16 cellular contexts compared by ENCODE assay signal in genomic region chr21:32364801-32365200, GRCh38. TPM values are rescaled to one million over a fixed set of nuclear protein-coding genes. Genes with fewer than 3 reads are reported as not detected.
DNase-seq lines count a peak whose midpoint lies in the region; ATAC-seq and TF ChIP-seq lines count a peak whose summit lies in the region.
"Had no signal": no experiment of that assay in that cellular context is flagged by ENCODE, and none has a peak within 500 bp of the region (broad histone marks: within the 10 kb centered on the region; RNA-seq: fewer than 3 reads in every experiment).

No MANE protein-coding gene starts in this region.

- TF ChIP-seq EP300 in transverse colon (IDR thresholded peaks at IDR 0.05; ENCODE audit: low read depth): no peak

- TF ChIP-seq POLR2A in breast epithelium (IDR thresholded peaks at IDR 0.05) (no peak), transverse colon (IDR thresholded peaks at IDR 0.05) (no peak)

- POLR2A ChIA-PET in MCF 10A (lab: Yijun Ruan, JAX): no interaction called here

- H3K27me3 Mint-ChIP-seq in MCF 10A (ENCODE audit: insufficient read depth, unreplicated experiment): no peaks in the 10 kb centered on the region
- no peaks in the 10 kb centered on the region for H3K27me3 Mint-ChIP-seq in chondrocyte (ENCODE audit: low read depth)

- peak overlapping the region; percentile 70 to 80 for H3K27ac ChIP-seq in breast epithelium
- peak overlapping the region; percentile 35 to 69 (median 56) for H3K27ac ChIP-seq in transverse colon
- H3K27ac ChIP-seq: neutrophil, VCaP had no signal

- H3K36me3 Mint-ChIP-seq in MCF 10A (ENCODE audit: insufficient read depth, unreplicated experiment) (peaks cover 98% of the 10 kb centered on the region), chondrocyte (ENCODE audit: low read depth) (peaks cover 46% of the 10 kb centered on the region)

- ATAC-seq in mucosa of descending colon: peak; percentile 57

- H3K27ac Mint-ChIP-seq in MCF 10A (ENCODE audit: low read depth, unreplicated experiment): no peak overlapping the region
- H3K27ac Mint-ChIP-seq in chondrocyte (ENCODE audit: unreplicated experiment): peak overlapping the region; percentile 93

- H3K36me3 ChIP-seq in breast epithelium (peaks cover 4% of the 10 kb centered on the region), mucosa of descending colon (ENCODE audit: low read depth) (no peaks in the 10 kb centered on the region), transverse colon (peaks cover 0 to 14% (median 6%) of the 10 kb centered on the region in 4 donors)

- H3K9me3 ChIP-seq in breast epithelium (no peaks in the 10 kb centered on the region), mucosa of descending colon (no peaks in the 10 kb centered on the region), transverse colon (no peaks in the 10 kb centered on the region)
- H3K9me3 ChIP-seq: lower lobe of right lung, neutrophil had no signal

- WGBS in transverse colon (ENCODE audit: low coverage in 1 of 2), 2 donors: 62 to 71% methylated on average over 1 to 4 of the region's 4 CpGs

- H3K27me3 ChIP-seq in breast epithelium (no peaks in the 10 kb centered on the region), transverse colon (no peaks in the 10 kb centered on the region)
- H3K27me3 ChIP-seq: neutrophil had no signal

- BruUV-seq in MCF 10A (replicated peaks; lab: Mats Ljungman, UMichigan): no TSS peak

- H3K9me3 Mint-ChIP-seq in MCF 10A (ENCODE audit: unreplicated experiment) (no peaks in the 10 kb centered on the region), chondrocyte (ENCODE audit: low read depth) (no peaks in the 10 kb centered on the region)

- in situ Hi-C loops in transverse colon (cut with MboI; ENCODE audit: low pct_ligation_motif_present in 1 of 4, low pct_unique_long_range_greater_than_20kb in 1 of 4, low sequenced_read_pairs in 3 of 4): no loop called here

- H3K4me3 Mint-ChIP-seq in MCF 10A (ENCODE audit: unreplicated experiment) (no peak overlapping the region), chondrocyte (ENCODE audit: unreplicated experiment) (no peak overlapping the region)

- no peak for TF ChIP-seq CTCF in breast epithelium (IDR thresholded peaks at IDR 0.05)
- no peak for TF ChIP-seq CTCF in MCF 10A (IDR thresholded peaks at IDR 0.05; ENCODE audit: unreplicated experiment)
- TF ChIP-seq CTCF in chondrocyte (IDR thresholded peaks at IDR 0.05): peak; percentile 41
- no peak for TF ChIP-seq CTCF in mucosa of descending colon (IDR thresholded peaks at IDR 0.05)
- no peak for TF ChIP-seq CTCF in transverse colon (IDR thresholded peaks at IDR 0.05)

- intact Hi-C loops in breast epithelium (cut with DNase I; ENCODE audit: low total_unique reads): no loop called here
- intact Hi-C loops in MCF 10A (cut with micrococcal nuclease): no loop called here
- intact Hi-C loops in mucosa of descending colon (cut with DNase I, micrococcal nuclease): no loop called here
- intact Hi-C loops in transverse colon (cut with DNase I; ENCODE audit: low total_unique reads): no loop called here

- H3K4me1 Mint-ChIP-seq in MCF 10A (ENCODE audit: insufficient read depth, unreplicated experiment): peaks cover 16% of the 10 kb centered on the region
- peaks cover 26% of the 10 kb centered on the region for H3K4me1 Mint-ChIP-seq in chondrocyte (ENCODE audit: low read depth)

- H3K4me3 ChIP-seq in breast epithelium (no peak overlapping the region), mucosa of descending colon (no peak overlapping the region), transverse colon (no peak overlapping the region)
- H3K4me3 ChIP-seq: lower lobe of right lung had no signal

- H3K4me1 ChIP-seq in breast epithelium (peaks cover 0 to 9% of the 10 kb centered on the region in 2 donors), mucosa of descending colon (ENCODE audit: low read depth) (peaks cover 5% of the 10 kb centered on the region), transverse colon (peaks cover 0 to 13% (median 7%) of the 10 kb centered on the region in 4 donors)

- CTCF ChIA-PET in MCF 10A (lab: Yijun Ruan, JAX): interaction anchor here (0.6 to 1.9 kb wide), 2 partner anchors 115 to 236 kb away, joined by 5 to 7 read pairs; no protein-coding TSS in a partner anchor

- no peak for DNase-seq in breast epithelium (ENCODE audit: low spot score in 2 of 2)
- DNase-seq in MCF 10A (ENCODE audit: unreplicated experiment): no peak
- no peak for DNase-seq in chondrocyte (ENCODE audit: low spot score)
- DNase-seq in mucosa of descending colon: no peak
- DNase-seq in transverse colon: no peak
- DNase-seq in NCI-H82 (lab: John Stamatoyannopoulos, UW): no peak
- no peak for DNase-seq in GDM1 (lab: John Stamatoyannopoulos, UW)
- DNase-seq in RKO (ENCODE audit: low spot score): no peak
- DNase-seq: activated T-cell treated with anti-CD3 and anti-CD28 coated beads for 4 hours; DMS 273 treated with DMSO at 0.1 percent for 48 hours; lower lobe of right lung; NCI-H1048; NCI-H226; stimulated activated CD4-positive, alpha-beta T cell treated with anti-CD3 and anti-CD28 coated beads, Interleukin-12 subunit alpha, Interleukin-12 subunit beta, amount 100 ng/mL, for 4 hours had no signal

RNA-seq across cellular contexts. Expression of gene URB1, which starts 28.0 kb away (rescaled TPM):
- total RNA-seq in breast epithelium: 10 to 100 TPM; 12.8 to 22.2 (median 20.6) TPM
- 32.3 and 43.5 TPM in 2 replicates for total RNA-seq in MCF 10A (2022)
- 13.5 to 22.1 TPM (median 15.1 TPM) in 3 replicates for total RNA-seq in chondrocyte
- 10 to 100 TPM in 1 of 3 donors, 1 to 10 TPM in 2; 8.4 to 13.5 (median 8.7) TPM for total RNA-seq in mucosa of descending colon
- 1 to 10 TPM; 6.4 to 8.7 (median 7.3) TPM for total RNA-seq in transverse colon

RNA-seq across cellular contexts. Expression of gene EVA1C, which starts 47.7 kb away (rescaled TPM):
- 10 to 100 TPM; 30.2 to 69.8 (median 58.5) TPM for total RNA-seq in breast epithelium
- total RNA-seq in MCF 10A (2022): 16.8 and 22.2 TPM in 2 replicates
- 1.5 to 2.0 TPM (median 1.6 TPM) in 3 replicates for total RNA-seq in chondrocyte
- total RNA-seq in mucosa of descending colon: 10 to 100 TPM; 13.7 to 27.8 (median 15.3) TPM
- total RNA-seq in transverse colon: 10 to 100 TPM in 3 of 4 donors, 1 to 10 TPM in 1; 8.6 to 44.1 (median 33.8) TPM
